In the genomic region with DNA sequence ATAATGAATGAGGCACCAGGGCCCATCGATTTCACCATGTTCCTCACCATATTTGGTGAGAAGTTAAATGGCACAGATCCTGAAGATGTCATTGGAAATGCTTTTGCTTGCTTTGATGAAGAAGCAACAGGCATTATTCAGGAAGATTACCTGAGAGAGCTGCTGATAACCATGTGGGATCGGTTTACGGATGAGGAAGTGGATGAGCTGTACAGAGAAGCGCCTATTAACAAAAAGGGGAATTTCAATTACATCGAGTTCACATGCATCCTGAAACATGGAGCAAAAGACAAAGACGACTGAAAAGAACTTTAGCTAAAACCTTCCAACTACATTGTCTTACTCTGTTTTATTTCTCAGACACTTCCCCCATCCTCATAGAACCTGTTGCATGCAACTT, we compare ENCODE assay signal across 31 cellular contexts.
"Had no signal": no experiment of that assay in that cellular context is flagged by ENCODE, and none has a peak within 500 bp of the region (broad histone marks: within the 10 kb centered on the region; RNA-seq: fewer than 3 reads in every experiment).

No MANE protein-coding gene starts in this region.

- H3K27me3 Mint-ChIP-seq: activated CD4-positive, alpha-beta T cell treated with anti-CD3 and anti-CD28 coated beads, Interleukin-2, amount 10 ng/mL, durations not matched to agents 7 days and 5 days; activated CD8-positive, alpha-beta T cell treated with anti-CD3 and anti-CD28 coated beads for 36 hours; activated naive CD8-positive, alpha-beta T cell; activated T-helper 17 cell treated with anti-CD3 and anti-CD28 coated beads, Interleukin-2, amount 50 U/mL, for 72 hours; effector memory CD8-positive, alpha-beta T cell had no signal

- FAIRE-seq: astrocyte, bronchial epithelial cell, colon had no signal

- H3K27ac ChIP-seq: brain microvascular endothelial cell, esophagus muscularis mucosa, foreskin keratinocyte, gastrocnemius medialis, heart left ventricle had no signal

- H3K9me3 ChIP-seq: esophagus muscularis mucosa, gastrocnemius medialis, heart left ventricle had no signal

- H3K27ac Mint-ChIP-seq: activated CD8-positive, alpha-beta T cell treated with anti-CD3 and anti-CD28 coated beads for 36 hours; activated naive CD8-positive, alpha-beta T cell; activated T-helper 17 cell treated with anti-CD3 and anti-CD28 coated beads, Interleukin-2, amount 50 U/mL, for 72 hours had no signal

- H3K27me3 ChIP-seq: brain microvascular endothelial cell, esophagus muscularis mucosa, foreskin keratinocyte, gastrocnemius medialis, heart left ventricle had no signal

- H3K4me1 Mint-ChIP-seq: activated T-helper 17 cell treated with anti-CD3 and anti-CD28 coated beads, Interleukin-2, amount 50 U/mL, for 72 hours had no signal

- ATAC-seq: activated CD8-positive, alpha-beta T cell treated with anti-CD3 and anti-CD28 coated beads for 36 hours; activated T-cell treated with anti-CD3 and anti-CD28 coated beads, Interleukin-2, amount 50 U/mL, for 4 hours; activated T-helper 17 cell treated with anti-CD3 and anti-CD28 coated beads, Interleukin-2, amount 50 U/mL, for 72 hours; effector memory CD8-positive, alpha-beta T cell; foreskin keratinocyte; gastrocnemius medialis; heart left ventricle had no signal

- H3K4me1 ChIP-seq: esophagus muscularis mucosa, foreskin keratinocyte, gastrocnemius medialis, heart left ventricle had no signal

- DNase-seq: activated CD4-positive, alpha-beta T cell treated with anti-CD3 and anti-CD28 coated beads for 1 hour; activated CD4-positive, alpha-beta T cell treated with anti-CD3 and anti-CD28 coated beads for 4 hours; activated CD4-positive, alpha-beta T cell treated with anti-CD3 and anti-CD28 coated beads, Interleukin-2, amount 10 ng/mL, durations not matched to agents 7 days and 5 days; activated CD4-positive, alpha-beta T cell treated with anti-CD3 and anti-CD28 coated beads, Interleukin-2, amount 50 U/mL, for 4 hours; activated CD8-positive, alpha-beta memory T cell treated with anti-CD3 and anti-CD28 coated beads for 24 hours; activated CD8-positive, alpha-beta T cell treated with anti-CD3 and anti-CD28 coated beads for 36 hours; activated effector memory CD4-positive, alpha-beta T cell treated with Interleukin-2 at 50 U/mL for 16 hours; activated gamma-delta T cell treated with Interleukin-2 at 50 U/mL for 16 hours; activated naive CD4-positive, alpha-beta T cell treated with anti-CD3 and anti-CD28 coated beads, Interleukin-2, amount 50 U/mL, for 16 hours; activated naive CD4-positive, alpha-beta T cell treated with Interleukin-2 at 50 U/mL for 16 hours; activated T-cell treated with anti-CD3 and anti-CD28 coated beads, Interleukin-2, amount 50 U/mL, for 4 hours; amniotic stem cell; anterior cingulate cortex; brain microvascular endothelial cell; cortex of kidney; dermis blood vessel endothelial cell; effector CD4-positive, alpha-beta T cell; effector memory CD8-positive, alpha-beta T cell; erythroblast; foreskin keratinocyte; gastrocnemius medialis; glutamatergic neuron; heart left ventricle; T-helper 1 cell; T-helper 2 cell had no signal

- H3K4me3 Mint-ChIP-seq: activated CD4-positive, alpha-beta T cell treated with anti-CD3 and anti-CD28 coated beads, Interleukin-2, amount 10 ng/mL, durations not matched to agents 7 days and 5 days; activated CD8-positive, alpha-beta T cell treated with anti-CD3 and anti-CD28 coated beads for 36 hours; activated naive CD8-positive, alpha-beta T cell; activated T-cell treated with anti-CD3 and anti-CD28 coated beads, Interleukin-2, amount 50 U/mL, for 4 hours; activated T-helper 17 cell treated with anti-CD3 and anti-CD28 coated beads, Interleukin-2, amount 50 U/mL, for 72 hours; effector memory CD8-positive, alpha-beta T cell had no signal

- H3K36me3 ChIP-seq: brain microvascular endothelial cell, esophagus muscularis mucosa, gastrocnemius medialis, heart left ventricle had no signal

- H3K9me3 Mint-ChIP-seq: activated CD4-positive, alpha-beta T cell treated with anti-CD3 and anti-CD28 coated beads, Interleukin-2, amount 10 ng/mL, durations not matched to agents 7 days and 5 days; activated CD8-positive, alpha-beta T cell treated with anti-CD3 and anti-CD28 coated beads for 36 hours; activated T-cell treated with anti-CD3 and anti-CD28 coated beads, Interleukin-2, amount 50 U/mL, for 4 hours; activated T-helper 17 cell treated with anti-CD3 and anti-CD28 coated beads, Interleukin-2, amount 50 U/mL, for 72 hours; effector memory CD8-positive, alpha-beta T cell had no signal

- H3K36me3 Mint-ChIP-seq: activated naive CD8-positive, alpha-beta T cell had no signal

- H3K4me3 ChIP-seq: esophagus muscularis mucosa, gastrocnemius medialis, heart left ventricle had no signal
